ENCODE assay signal across 33 cellular contexts in genomic region chr18:23063502-23063901, GRCh38.
"Had no signal": no experiment of that assay in that cellular context is flagged by ENCODE, and none has a peak within 500 bp of the region (broad histone marks: within the 10 kb centered on the region; RNA-seq: fewer than 3 reads in every experiment).

No MANE protein-coding gene starts in this region.

- H3K27ac Mint-ChIP-seq: natural killer cell treated with Interleukin-12 subunit alpha and Interleukin-12 subunit beta and Interleukin-15 and Interleukin-18, amount 100 ng/mL, for 72 hours; nephron progenitor cell; progenitor cell of endocrine pancreas; stimulated activated memory B cell treated with anti-CD40 and anti-IgM and Interleukin-4, amounts not matched to agents 10 μg/mL and 1 μg/mL and 100 μg/mL, for 72 hours; stimulated activated naive CD8-positive, alpha-beta T cell treated with anti-CD3 and anti-CD28 coated beads, Interleukin-15, amount 100 ng/mL, for 72 hours; type B pancreatic cell had no signal

- H3K4me2 ChIP-seq: smooth muscle cell had no signal

- H3K4me3 Mint-ChIP-seq: naive thymus-derived CD8-positive, alpha-beta T cell; natural killer cell treated with Interleukin-12 subunit alpha and Interleukin-12 subunit beta and Interleukin-15 and Interleukin-18, amount 100 ng/mL, for 72 hours; nephron progenitor cell; neural crest cell; stimulated activated memory B cell treated with anti-CD40 and anti-IgM and Interleukin-4, amounts not matched to agents 10 μg/mL and 1 μg/mL and 100 μg/mL, for 72 hours; stimulated activated naive CD8-positive, alpha-beta T cell treated with anti-CD3 and anti-CD28 coated beads, Interleukin-15, amount 100 ng/mL, for 72 hours; type B pancreatic cell had no signal

- H3K27me3 Mint-ChIP-seq: natural killer cell treated with Interleukin-12 subunit alpha and Interleukin-12 subunit beta and Interleukin-15 and Interleukin-18, amount 100 ng/mL, for 72 hours; progenitor cell of endocrine pancreas; stimulated activated memory B cell treated with anti-CD40 and anti-IgM and Interleukin-4, amounts not matched to agents 10 μg/mL and 1 μg/mL and 100 μg/mL, for 72 hours; stimulated activated naive CD8-positive, alpha-beta T cell treated with anti-CD3 and anti-CD28 coated beads, Interleukin-15, amount 100 ng/mL, for 72 hours; type B pancreatic cell had no signal

- H3K9me3 ChIP-seq: neutrophil, ovary, psoas muscle, suprapubic skin, testis, tibial artery, transverse colon, upper lobe of right lung, uterus had no signal

- H3K27me3 ChIP-seq: neutrophil, ovary, spleen, suprapubic skin, testis, tibial artery, transverse colon, upper lobe of right lung, uterus had no signal

- H3K27ac ChIP-seq: neutrophil, ovary, parathyroid adenoma, psoas muscle, skin epidermis, spleen, suprapubic skin, testis, tibial artery, transverse colon, upper lobe of right lung, uterus had no signal

- ATAC-seq: naive thymus-derived CD8-positive, alpha-beta T cell; natural killer cell treated with Interleukin-12 subunit alpha and Interleukin-12 subunit beta and Interleukin-15 and Interleukin-18, amount 100 ng/mL, for 72 hours; psoas muscle; right cardiac atrium; sciatic nerve; stimulated activated memory B cell treated with anti-CD40 and anti-IgM and Interleukin-4, amounts not matched to agents 10 μg/mL and 1 μg/mL and 100 μg/mL, for 72 hours; stimulated activated naive CD8-positive, alpha-beta T cell treated with anti-CD3 and anti-CD28 coated beads, Interleukin-15, amount 100 ng/mL, for 72 hours; stimulated activated naive CD8-positive, alpha-beta T cell treated with anti-CD3 and anti-CD28 coated beads, Interleukin-15, Interleukin-2, amounts not matched to agents 100 U/mL and 50 U/mL, for 24 hours; upper lobe of right lung had no signal

- H3K4me1 Mint-ChIP-seq: stimulated activated naive CD8-positive, alpha-beta T cell treated with anti-CD3 and anti-CD28 coated beads, Interleukin-15, amount 100 ng/mL, for 72 hours had no signal

- DNase-seq: naive thymus-derived CD8-positive, alpha-beta T cell; nephron progenitor cell; nucleus accumbens; ovary; posterior cingulate gyrus; psoas muscle; right cardiac atrium; spleen; stimulated activated CD4-positive, alpha-beta T cell treated with anti-CD3 and anti-CD28 coated beads, Interleukin-12 subunit alpha, Interleukin-12 subunit beta, amount 100 ng/mL, for 4 hours; stimulated activated CD4-positive, alpha-beta T cell treated with anti-CD3 and anti-CD28 coated beads, Interleukin-1b, Interleukin-23, amount 100 ng/mL, for 48 hours; stimulated activated CD4-positive, alpha-beta T cell treated with anti-CD3 and anti-CD28 coated beads, Interleukin-4, amount 100 ng/mL, for 1 hour; stimulated activated CD4-positive, alpha-beta T cell treated with anti-CD3 and anti-CD28 coated beads, Interleukin-4, amount 100 ng/mL, for 4 hours; stimulated activated CD8-positive, alpha-beta memory T cell treated with anti-CD3 and anti-CD28 coated beads, Interleukin-4, amount 100 ng/mL, for 48 hours; stimulated activated naive CD4-positive, alpha-beta T cell; stimulated activated naive CD8-positive, alpha-beta T cell treated with anti-CD3 and anti-CD28 coated beads, Interleukin-15, amount 100 ng/mL, for 72 hours; stimulated activated naive CD8-positive, alpha-beta T cell treated with anti-CD3 and anti-CD28 coated beads, Interleukin-15, Interleukin-2, amounts not matched to agents 100 U/mL and 50 U/mL, for 24 hours; substantia nigra; testis; tibial artery; transverse colon; upper lobe of right lung; uterus had no signal

- H3K4me3 ChIP-seq: ovary, psoas muscle, skin epidermis, smooth muscle cell, spleen, suprapubic skin, testis, tibial artery, transverse colon, upper lobe of right lung, uterus had no signal

- H3K4me1 ChIP-seq: parathyroid adenoma, psoas muscle, suprapubic skin, testis, tibial artery, transverse colon, upper lobe of right lung, uterus had no signal

- H3K36me3 ChIP-seq: neutrophil, ovary, spleen, suprapubic skin, tibial artery, transverse colon, upper lobe of right lung, uterus had no signal

- H3K9me3 Mint-ChIP-seq: natural killer cell treated with Interleukin-12 subunit alpha and Interleukin-12 subunit beta and Interleukin-15 and Interleukin-18, amount 100 ng/mL, for 72 hours had no signal

- H3K36me3 Mint-ChIP-seq: stimulated activated memory B cell treated with anti-CD40 and anti-IgM and Interleukin-4, amounts not matched to agents 10 μg/mL and 1 μg/mL and 100 μg/mL, for 72 hours had no signal

- H3K79me2 ChIP-seq: parathyroid adenoma had no signal

- H2AFZ ChIP-seq: parathyroid adenoma had no signal

- H3K9ac ChIP-seq: parathyroid adenoma had no signal
